42 cellular contexts compared by ENCODE assay signal in genomic region chr5:145969714-145970092, GRCh38. TPM values are rescaled to one million over a fixed set of nuclear protein-coding genes. Genes with fewer than 3 reads are reported as not detected.
"Had no signal": no experiment of that assay in that cellular context is flagged by ENCODE, and none has a peak within 500 bp of the region (broad histone marks: within the 10 kb centered on the region; RNA-seq: fewer than 3 reads in every experiment).

No MANE protein-coding gene starts in this region.

- H3K9me3 ChIP-seq: adrenal gland, body of pancreas, breast epithelium had no signal

- H3K36me3 ChIP-seq: adrenal gland, brain microvascular endothelial cell, breast epithelium, cardiac muscle cell, WERI-Rb-1 had no signal

- ATAC-seq: activated CD4-positive, alpha-beta T cell treated with anti-CD3 and anti-CD28 coated beads for 36 hours; activated CD4-positive, CD25-positive, alpha-beta regulatory T cell treated with anti-CD3 and anti-CD28 coated beads, Interleukin-2, amount 50 U/mL, for 24 hours; activated CD8-positive, alpha-beta memory T cell treated with anti-CD3 and anti-CD28 coated beads, Interleukin-2, amount 10 ng/mL, durations not matched to agents 7 days and 5 days; activated CD8-positive, alpha-beta T cell treated with anti-CD3 and anti-CD28 coated beads, Interleukin-2, amount 10 ng/mL, durations not matched to agents 7 days and 5 days; activated naive CD4-positive, alpha-beta T cell treated with anti-CD3 and anti-CD28 coated beads, Interleukin-2, amount 50 U/mL, for 72 hours; activated T-helper 17 cell treated with anti-CD3 and anti-CD28 coated beads, Interleukin-2, amount 50 U/mL, for 72 hours; body of pancreas; WTC11 had no signal

- FAIRE-seq: astrocyte, TTC549 had no signal

- H3K27ac Mint-ChIP-seq: activated CD4-positive, alpha-beta memory T cell treated with anti-CD3 and anti-CD28 coated beads, Interleukin-2, amount 10 ng/mL, durations not matched to agents 7 days and 5 days; activated CD4-positive, alpha-beta T cell treated with anti-CD3 and anti-CD28 coated beads for 36 hours; activated CD4-positive, alpha-beta T cell treated with anti-CD3 and anti-CD28 coated beads, Interleukin-2, amount 10 ng/mL, durations not matched to agents 7 days and 5 days; activated CD8-positive, alpha-beta memory T cell treated with anti-CD3 and anti-CD28 coated beads, Interleukin-2, amount 10 ng/mL, durations not matched to agents 7 days and 5 days; activated CD8-positive, alpha-beta T cell treated with anti-CD3 and anti-CD28 coated beads, Interleukin-2, amount 10 ng/mL, durations not matched to agents 7 days and 5 days; activated naive CD4-positive, alpha-beta T cell treated with anti-CD3 and anti-CD28 coated beads for 36 hours; activated naive CD4-positive, alpha-beta T cell treated with anti-CD3 and anti-CD28 coated beads, Interleukin-2, amount 50 U/mL, for 72 hours; activated naive CD8-positive, alpha-beta T cell treated with anti-CD3 and anti-CD28 coated beads for 36 hours; activated T-cell treated with anti-CD3 and anti-CD28 coated beads, Interleukin-2, amount 50 U/mL, for 24 hours; activated T-helper 17 cell treated with anti-CD3 and anti-CD28 coated beads, Interleukin-2, amount 50 U/mL, for 72 hours; T-helper 1 cell treated with Interleukin-12 subunit alpha and Interleukin-12 subunit beta and Interleukin-4 antibody, amounts not matched to agents 30 μg/mL and 1 μg/mL, for 36 hours; T-helper 2 cell treated with Interferon-gamma antibody and Interleukin-4, amounts not matched to agents 5 μg/mL and 100 μg/mL, for 36 hours; WTC11 had no signal

- DNase-seq: activated CD4-positive, alpha-beta memory T cell treated with anti-CD3 and anti-CD28 coated beads, Interleukin-2, amount 10 ng/mL, durations not matched to agents 7 days and 5 days; activated CD4-positive, alpha-beta T cell treated with anti-CD3 and anti-CD28 coated beads for 1 hour; activated CD4-positive, alpha-beta T cell treated with anti-CD3 and anti-CD28 coated beads for 36 hours; activated CD4-positive, alpha-beta T cell treated with anti-CD3 and anti-CD28 coated beads for 48 hours; activated CD4-positive, alpha-beta T cell treated with anti-CD3 and anti-CD28 coated beads, Interleukin-2, amount 10 ng/mL, durations not matched to agents 7 days and 5 days; activated CD4-positive, alpha-beta T cell treated with anti-CD3 and anti-CD28 coated beads, Interleukin-2, amount 50 U/mL, for 48 hours; activated CD4-positive, CD25-positive, alpha-beta regulatory T cell; activated CD8-positive, alpha-beta memory T cell treated with anti-CD3 and anti-CD28 coated beads for 24 hours; activated CD8-positive, alpha-beta memory T cell treated with anti-CD3 and anti-CD28 coated beads, Interleukin-2, amount 10 ng/mL, durations not matched to agents 7 days and 5 days; activated CD8-positive, alpha-beta memory T cell treated with anti-CD3 and anti-CD28 coated beads, Interleukin-2, amount 50 U/mL, for 48 hours; activated CD8-positive, alpha-beta T cell treated with anti-CD3 and anti-CD28 coated beads, Interleukin-2, amount 10 ng/mL, durations not matched to agents 7 days and 5 days; activated effector memory CD4-positive, alpha-beta T cell treated with anti-CD3 and anti-CD28 coated beads, Interleukin-2, amount 50 U/mL, for 16 hours; activated gamma-delta T cell treated with Interleukin-2 at 50 U/mL for 16 hours; activated naive CD4-positive, alpha-beta T cell; activated naive CD4-positive, alpha-beta T cell treated with anti-CD3 and anti-CD28 coated beads for 36 hours; activated naive CD4-positive, alpha-beta T cell treated with anti-CD3 and anti-CD28 coated beads, Interleukin-2, amount 50 U/mL, for 16 hours; activated naive CD8-positive, alpha-beta T cell treated with anti-CD3 and anti-CD28 coated beads for 36 hours; activated T-cell treated with anti-CD3 and anti-CD28 coated beads, Interleukin-2, amount 50 U/mL, for 24 hours; activated T-cell treated with anti-CD3 and anti-CD28 coated beads, Interleukin-2, amount 50 U/mL, for 48 hours; adrenal gland; amniotic stem cell; aorta; brain microvascular endothelial cell; caudate nucleus; cerebellar nuclear complex; SW 1271; T-helper 1 cell; T-helper 2 cell; T-helper 9 cell; WERI-Rb-1 had no signal

- H3K27me3 ChIP-seq: adrenal gland, body of pancreas, brain microvascular endothelial cell, breast epithelium, cardiac muscle cell had no signal

- H3K4me3 Mint-ChIP-seq: activated CD4-positive, alpha-beta memory T cell treated with anti-CD3 and anti-CD28 coated beads, Interleukin-2, amount 10 ng/mL, durations not matched to agents 7 days and 5 days; activated CD4-positive, alpha-beta T cell treated with anti-CD3 and anti-CD28 coated beads for 36 hours; activated CD4-positive, alpha-beta T cell treated with anti-CD3 and anti-CD28 coated beads, Interleukin-2, amount 10 ng/mL, durations not matched to agents 7 days and 5 days; activated CD8-positive, alpha-beta memory T cell treated with anti-CD3 and anti-CD28 coated beads, Interleukin-2, amount 10 ng/mL, durations not matched to agents 7 days and 5 days; activated CD8-positive, alpha-beta T cell treated with anti-CD3 and anti-CD28 coated beads, Interleukin-2, amount 10 ng/mL, durations not matched to agents 7 days and 5 days; activated naive CD4-positive, alpha-beta T cell treated with anti-CD3 and anti-CD28 coated beads for 36 hours; activated naive CD8-positive, alpha-beta T cell treated with anti-CD3 and anti-CD28 coated beads for 36 hours; activated T-cell treated with anti-CD3 and anti-CD28 coated beads, Interleukin-2, amount 50 U/mL, for 24 hours; activated T-helper 17 cell treated with anti-CD3 and anti-CD28 coated beads, Interleukin-2, amount 50 U/mL, for 72 hours; central memory CD8-positive, alpha-beta T cell; T-helper 1 cell treated with Interleukin-12 subunit alpha and Interleukin-12 subunit beta and Interleukin-4 antibody, amounts not matched to agents 30 μg/mL and 1 μg/mL, for 36 hours; T-helper 2 cell treated with Interferon-gamma antibody and Interleukin-4, amounts not matched to agents 5 μg/mL and 100 μg/mL, for 36 hours; WTC11 had no signal

- H3K36me3 Mint-ChIP-seq: activated CD8-positive, alpha-beta memory T cell treated with anti-CD3 and anti-CD28 coated beads, Interleukin-2, amount 10 ng/mL, durations not matched to agents 7 days and 5 days; activated naive CD4-positive, alpha-beta T cell treated with anti-CD3 and anti-CD28 coated beads, Interleukin-2, amount 50 U/mL, for 72 hours; activated naive CD8-positive, alpha-beta T cell treated with anti-CD3 and anti-CD28 coated beads for 36 hours; WTC11 had no signal

- H3K4me3 ChIP-seq: adrenal gland, body of pancreas, breast epithelium, cardiac muscle cell had no signal

- H3K27ac ChIP-seq: adrenal gland, brain microvascular endothelial cell, breast epithelium, cardiac muscle cell, WERI-Rb-1 had no signal

- H3K27me3 Mint-ChIP-seq: central memory CD8-positive, alpha-beta T cell had no signal

- H3K4me1 Mint-ChIP-seq: activated CD4-positive, alpha-beta memory T cell treated with anti-CD3 and anti-CD28 coated beads, Interleukin-2, amount 10 ng/mL, durations not matched to agents 7 days and 5 days; activated CD4-positive, alpha-beta T cell treated with anti-CD3 and anti-CD28 coated beads for 36 hours; activated CD4-positive, alpha-beta T cell treated with anti-CD3 and anti-CD28 coated beads, Interleukin-2, amount 10 ng/mL, durations not matched to agents 7 days and 5 days; activated CD8-positive, alpha-beta memory T cell treated with anti-CD3 and anti-CD28 coated beads, Interleukin-2, amount 10 ng/mL, durations not matched to agents 7 days and 5 days; activated naive CD8-positive, alpha-beta T cell treated with anti-CD3 and anti-CD28 coated beads for 36 hours; activated T-helper 17 cell treated with anti-CD3 and anti-CD28 coated beads, Interleukin-2, amount 50 U/mL, for 72 hours; central memory CD8-positive, alpha-beta T cell; WTC11 had no signal

- H3K4me1 ChIP-seq: adrenal gland, breast epithelium had no signal

- H3K9me3 Mint-ChIP-seq: activated CD4-positive, alpha-beta memory T cell treated with anti-CD3 and anti-CD28 coated beads, Interleukin-2, amount 10 ng/mL, durations not matched to agents 7 days and 5 days; activated naive CD4-positive, alpha-beta T cell treated with anti-CD3 and anti-CD28 coated beads for 36 hours; activated naive CD8-positive, alpha-beta T cell treated with anti-CD3 and anti-CD28 coated beads for 36 hours; activated T-cell treated with anti-CD3 and anti-CD28 coated beads, Interleukin-2, amount 50 U/mL, for 24 hours; activated T-helper 17 cell treated with anti-CD3 and anti-CD28 coated beads, Interleukin-2, amount 50 U/mL, for 72 hours; central memory CD8-positive, alpha-beta T cell had no signal

RNA-seq across cellular contexts. Expression of gene SH3RF2, which starts 33.3 kb away (rescaled TPM):
- total RNA-seq: activated CD8-positive, alpha-beta T cell treated with anti-CD3 and anti-CD28 coated beads, Interleukin-2, amount 10 ng/mL, durations not matched to agents 7 days and 5 days; activated naive CD4-positive, alpha-beta T cell treated with anti-CD3 and anti-CD28 coated beads for 36 hours; activated naive CD4-positive, alpha-beta T cell treated with anti-CD3 and anti-CD28 coated beads, Interleukin-2, amount 50 U/mL, for 72 hours; activated naive CD8-positive, alpha-beta T cell treated with anti-CD3 and anti-CD28 coated beads for 36 hours had no signal
